ENCODE assay signal across 9 cellular contexts in the genomic region with DNA sequence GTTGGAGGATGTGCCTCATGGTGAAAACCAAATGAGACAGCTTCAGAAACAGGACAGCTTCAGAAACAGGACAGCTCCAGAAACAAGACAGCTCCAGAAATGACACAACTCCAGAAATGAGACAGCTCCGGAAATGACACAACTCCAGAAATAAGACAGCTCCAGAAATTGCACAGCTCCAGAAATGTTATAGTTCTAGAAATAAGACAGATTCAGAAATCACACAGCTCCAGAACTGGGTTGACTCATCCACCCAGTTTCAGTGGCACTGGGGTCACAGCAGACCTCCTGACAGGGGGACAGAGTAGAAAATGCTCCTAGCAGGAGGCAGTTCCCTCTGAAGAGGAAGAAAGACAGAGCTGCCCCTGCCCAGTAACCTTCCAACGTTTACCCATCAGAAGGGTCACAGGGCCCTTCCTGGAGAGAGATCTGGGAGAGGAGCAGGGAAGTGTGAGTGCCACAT. TPM values are rescaled to one million over a fixed set of nuclear protein-coding genes. Genes with fewer than 3 reads are reported as not detected.
DNase-seq lines count a peak whose midpoint lies in the region; ATAC-seq, FAIRE-seq and TF ChIP-seq lines count a peak whose summit lies in the region.
"Had no signal": no experiment of that assay in that cellular context is flagged by ENCODE, and none has a peak within 500 bp of the region (broad histone marks: within the 10 kb centered on the region; RNA-seq: fewer than 3 reads in every experiment).

No MANE protein-coding gene starts in this region.

- no peaks in the 10 kb centered on the region for H3K36me3 Mint-ChIP-seq in immature natural killer cell

- no peak for FAIRE-seq in GM12892 (lab: Jason Lieb, UNC)

- H3K27ac Mint-ChIP-seq in immature natural killer cell, result no peak overlapping the region

- H3K4me1 Mint-ChIP-seq in immature natural killer cell, result peaks cover 4 to 6% of the 10 kb centered on the region in 2 donors

- 26 to 40% methylated on average over 2 of the region's 2 CpGs for WGBS in esophagus, 2 donors
- 45 to 54% (median 53%) methylated on average over 2 of the region's 2 CpGs for WGBS in psoas muscle, 3 donors

- H3K36me3 ChIP-seq in esophagus (ENCODE audit: control insufficient read depth in 2 of 2, insufficient read depth in 2 of 2, low read length in 1 of 2) (no peaks in the 10 kb centered on the region), psoas muscle (ENCODE audit: insufficient read depth in 1 of 2, low read depth in 1 of 2) (no peaks in the 10 kb centered on the region)

- intact Hi-C loops in psoas muscle (cut with DNase I), result no loop called here

- H3K27ac ChIP-seq in esophagus (ENCODE audit: low read depth in 2 of 2, low read length in 1 of 2) (peak overlapping the region; percentile 5 to 29), psoas muscle (no peak overlapping the region)

- H3K4me3 ChIP-seq in esophagus (ENCODE audit: low read depth in 1 of 2, low read length in 2 of 2) (no peak overlapping the region), psoas muscle (no peak overlapping the region)

- DNase-seq in GM12892 (ENCODE audit: insufficient read length), result peak; percentile 47
- peak; percentile 59 for DNase-seq in RPMI7951 (ENCODE audit: low read depth)
- DNase-seq in stimulated activated CD4-positive, alpha-beta T cell treated with anti-CD3 and anti-CD28 coated beads, TNF-alpha, amount 100 ng/mL, for 24 hours (ENCODE audit: low read depth in 3 of 3), result peak in 2 of 3 experiments; percentile 38 to 66
- DNase-seq in immature natural killer cell, result no peak
- DNase-seq in NCI-H2081 treated with DMSO at 0.1 percent for 48 hours (lab: John Stamatoyannopoulos, UW), result no peak
- no peak for DNase-seq in psoas muscle
- no peak for DNase-seq in midbrain (lab: John Stamatoyannopoulos, UW)
- DNase-seq: NCI-H510A treated with DMSO at 0.1 percent for 48 hours had no signal

- H3K4me3 Mint-ChIP-seq in immature natural killer cell, result no peak overlapping the region

- no peak for ATAC-seq in psoas muscle

- H3K9me3 ChIP-seq in esophagus (ENCODE audit: control insufficient read depth in 2 of 2, insufficient read depth in 1 of 2, low read depth in 1 of 2, low read length in 1 of 2) (no peaks in the 10 kb centered on the region), psoas muscle (no peaks in the 10 kb centered on the region)

- no peak for TF ChIP-seq CTCF in psoas muscle (IDR thresholded peaks at IDR 0.05)

- no peaks in the 10 kb centered on the region for H3K9me3 Mint-ChIP-seq in immature natural killer cell

- H3K4me1 ChIP-seq in esophagus (ENCODE audit: control insufficient read depth in 2 of 2, insufficient read depth in 2 of 2, low read length in 1 of 2) (peaks cover 0 to 4% of the 10 kb centered on the region in 2 donors), psoas muscle (no peaks in the 10 kb centered on the region)

- H3K27me3 Mint-ChIP-seq in immature natural killer cell (ENCODE audit: low read depth in 3 of 3), result peaks cover 3 to 8% (median 5%) of the 10 kb centered on the region in 3 donors

- TF ChIP-seq POLR2A in GM12892 (IDR thresholded peaks at IDR 0.05; ENCODE audit: low read depth, low read length), result no peak

- H3K27me3 ChIP-seq in esophagus (ENCODE audit: control insufficient read depth in 1 of 2, insufficient read depth in 2 of 2, low read length in 2 of 2) (no peaks in the 10 kb centered on the region), psoas muscle (ENCODE audit: insufficient read depth in 3 of 3, low read length in 2 of 3) (no peaks in the 10 kb centered on the region)

RNA-seq across cellular contexts. Expression of a gene that starts 26.9 kb away (rescaled TPM):
- 0.06 TPM for polyA plus RNA-seq in GM12892 (2012; ENCODE audit: missing spikeins)
- 3.6 and 4.1 TPM in 2 replicates for total RNA-seq in RPMI7951 (2014; rRNA removed; shearing (Covaris generic))
- polyA plus RNA-seq in esophagus (10 to 100 TPM in 1 of 2 donors, 1 to 10 TPM in 1; 4.3 to 10.3 TPM), immature natural killer cell (under 1 TPM in 1 of 3 donors, not detected in 2; 0.04 TPM), psoas muscle (10 to 100 TPM; 15.5 to 23.2 (median 21.3) TPM)
- 10 to 100 TPM; 59.1 to 75.2 (median 71.4) TPM for total RNA-seq in psoas muscle

RNA-seq across cellular contexts. Expression of a gene that starts 46.2 kb away (rescaled TPM):
- polyA plus RNA-seq in GM12892 (2012; ENCODE audit: missing spikeins), result not detected
- total RNA-seq in RPMI7951 (2014; rRNA removed; shearing (Covaris generic)), result 121 and 159 TPM in 2 replicates
- 1 to 10 TPM; 3.4 to 4.4 TPM for polyA plus RNA-seq in esophagus
- polyA plus RNA-seq in immature natural killer cell, result not detected
- 1 to 10 TPM in 3 of 4 donors, under 1 TPM in 1; 0.91 to 7.8 (median 3.2) TPM for total RNA-seq in psoas muscle
- polyA plus RNA-seq in psoas muscle, result 1 to 10 TPM; 1.4 to 5.6 (median 1.9) TPM

Comparison
In these comparisons a context has a peak if more than half of its experiments do, and no peak if none do; other contexts are left out.
1. DNase-seq: peak in GM12892 (single experiment), RPMI7951 (single experiment) and stimulated activated CD4-positive, alpha-beta T cell treated with anti-CD3 and anti-CD28 coated beads, TNF-alpha, amount 100 ng/mL, for 24 hours (2 of 3); none in immature natural killer cell (0 of 3), NCI-H2081 treated with DMSO at 0.1 percent for 48 hours (single experiment), psoas muscle (0 of 2) and midbrain (single experiment).
2. RNA of a gene that starts 26.9 kb away (polyA plus RNA-seq): 15.5 to 23.2 TPM in psoas muscle and 4.3 to 10.3 TPM in esophagus; 0.04 TPM in immature natural killer cell; every median in the first group is over 4 times any median in the second.